ENCODE assay signal across 9 cellular contexts in genomic region chr2:70010222-70011111, GRCh38. TPM values are rescaled to one million over a fixed set of nuclear protein-coding genes. Genes with fewer than 3 reads are reported as not detected.
A peak's percentile ranks its signal among the peaks of the same experiment; 100 is the strongest.
DNase-seq lines count a peak whose midpoint lies in the region; ATAC-seq and TF ChIP-seq lines count a peak whose summit lies in the region.
"Had no signal": no experiment of that assay in that cellular context is flagged by ENCODE, and none has a peak within 500 bp of the region (broad histone marks: within the 10 kb centered on the region; RNA-seq: fewer than 3 reads in every experiment).

No MANE protein-coding gene starts in this region.

- intact Hi-C loops in PC-3 (cut with micrococcal nuclease) (no loop called here), transverse colon (cut with DNase I; ENCODE audit: low total_unique reads) (no loop called here), gastrocnemius medialis (cut with DNase I; ENCODE audit: low total_unique reads) (no loop called here)

- no peaks in the 10 kb centered on the region for H3F3A ChIP-seq in PC-3 (ENCODE audit: low read length, unreplicated experiment)

- no peak overlapping the region for H2AFZ ChIP-seq in PC-3 (ENCODE audit: low read length)

- H3K27ac ChIP-seq in PC-3 (ENCODE audit: low read length) = no peak overlapping the region
- peak overlapping the region; percentile 69 for H3K27ac ChIP-seq in foreskin keratinocyte
- peak overlapping the region; percentile 76 to 80 (median 79) for H3K27ac ChIP-seq in transverse colon
- H3K27ac ChIP-seq in gastrocnemius medialis = no peak overlapping the region

- peak overlapping the region; percentile 41 for H3K27ac Mint-ChIP-seq in activated CD8-positive, alpha-beta memory T cell treated with anti-CD3 and anti-CD28 coated beads, Interleukin-2, amount 10 ng/mL, durations not matched to agents 7 days and 5 days

- no peaks in the 10 kb centered on the region for H3K9me2 ChIP-seq in PC-3 (replicated peaks; ENCODE audit: low read length)

- no peaks in the 10 kb centered on the region for H3K27me3 ChIP-seq in PC-3 (ENCODE audit: low read length)
- H3K27me3 ChIP-seq in foreskin keratinocyte = no peaks in the 10 kb centered on the region
- no peaks in the 10 kb centered on the region for H3K27me3 ChIP-seq in transverse colon
- no peaks in the 10 kb centered on the region for H3K27me3 ChIP-seq in gastrocnemius medialis

- no peak for DNase-seq in activated CD8-positive, alpha-beta memory T cell treated with anti-CD3 and anti-CD28 coated beads, Interleukin-2, amount 10 ng/mL, durations not matched to agents 7 days and 5 days
- no peak for DNase-seq in activated CD8-positive, alpha-beta memory T cell treated with anti-CD3 and anti-CD28 coated beads for 24 hours
- no peak for DNase-seq in PC-3
- peak; percentile 61 to 71 for DNase-seq in foreskin keratinocyte
- DNase-seq in transverse colon = peak; percentile 78
- no peak for DNase-seq in gastrocnemius medialis
- no peak for DNase-seq in NCI-H774 (lab: John Stamatoyannopoulos, UW)

- WGBS in transverse colon (ENCODE audit: low coverage in 1 of 2), 2 donors = 39 to 66% methylated on average over 6 to 7 of the region's 7 CpGs

- no peak for TF ChIP-seq CTCF in PC-3 (conservative IDR thresholded peaks at IDR 0.05; ENCODE audit: low read depth, low read length)
- TF ChIP-seq CTCF in foreskin keratinocyte (conservative IDR thresholded peaks at IDR 0.05) = no peak
- no peak for TF ChIP-seq CTCF in transverse colon (IDR thresholded peaks at IDR 0.05)
- TF ChIP-seq CTCF in gastrocnemius medialis (IDR thresholded peaks at IDR 0.05 in 4 of 5, conservative IDR thresholded peaks at IDR 0.05 in 1 of 5) = no peak

- no peak overlapping the region for H3K4me3 Mint-ChIP-seq in activated CD8-positive, alpha-beta memory T cell treated with anti-CD3 and anti-CD28 coated beads, Interleukin-2, amount 10 ng/mL, durations not matched to agents 7 days and 5 days

- ATAC-seq in activated CD8-positive, alpha-beta memory T cell treated with anti-CD3 and anti-CD28 coated beads, Interleukin-2, amount 10 ng/mL, durations not matched to agents 7 days and 5 days = no peak
- ATAC-seq in PC-3 (0 out of 2 replicates have a peak, but pooled peaks have one; percentile 24), foreskin keratinocyte (peak; percentile 86), gastrocnemius medialis (no peak), GM19328 (IDR thresholded peaks at IDR 0.05; ENCODE audit: unreplicated experiment) (no peak)
- ATAC-seq: Panc1 had no signal

- peaks cover 16% of the 10 kb centered on the region for H3K36me3 Mint-ChIP-seq in activated CD8-positive, alpha-beta memory T cell treated with anti-CD3 and anti-CD28 coated beads, Interleukin-2, amount 10 ng/mL, durations not matched to agents 7 days and 5 days

- no peaks in the 10 kb centered on the region for H3K27me3 Mint-ChIP-seq in activated CD8-positive, alpha-beta memory T cell treated with anti-CD3 and anti-CD28 coated beads, Interleukin-2, amount 10 ng/mL, durations not matched to agents 7 days and 5 days

- no peaks in the 10 kb centered on the region for H3K9me3 ChIP-seq in PC-3 (ENCODE audit: low read length)
- H3K9me3 ChIP-seq in transverse colon = no peaks in the 10 kb centered on the region
- H3K9me3 ChIP-seq in gastrocnemius medialis = no peaks in the 10 kb centered on the region

- no peak overlapping the region for H3K9ac ChIP-seq in PC-3 (ENCODE audit: low read length)

- no TSS peak for BruUV-seq in PC-3 (replicated peaks; lab: Mats Ljungman, UMichigan)

- H4K20me1 ChIP-seq in PC-3 (ENCODE audit: low read length) = no peaks in the 10 kb centered on the region

- TF ChIP-seq POLR2A in transverse colon (IDR thresholded peaks at IDR 0.05) (peak; percentile 55), gastrocnemius medialis (IDR thresholded peaks at IDR 0.05) (no peak)

- in situ Hi-C loops in transverse colon (cut with MboI; ENCODE audit: low pct_ligation_motif_present in 1 of 4, low pct_unique_long_range_greater_than_20kb in 1 of 4, low sequenced_read_pairs in 3 of 4) (no loop called here), gastrocnemius medialis (cut with MboI; ENCODE audit: low sequenced_read_pairs in 4 of 4) (no loop called here)

- H3K4me1 ChIP-seq in PC-3 (ENCODE audit: insufficient read depth, low read length) (0 out of 2 replicates have a peak, but pooled peaks cover 4% of the 10 kb centered on the region), foreskin keratinocyte (peaks cover 10% of the 10 kb centered on the region), transverse colon (peaks cover 4 to 15% (median 9%) of the 10 kb centered on the region in 4 donors), gastrocnemius medialis (peaks cover 15 to 16% of the 10 kb centered on the region in 2 donors)

- H3K9me3 Mint-ChIP-seq in activated CD8-positive, alpha-beta memory T cell treated with anti-CD3 and anti-CD28 coated beads, Interleukin-2, amount 10 ng/mL, durations not matched to agents 7 days and 5 days (ENCODE audit: low read depth) = no peaks in the 10 kb centered on the region

- no peak overlapping the region for H3K4me2 ChIP-seq in PC-3 (ENCODE audit: low read length)

- H3K79me2 ChIP-seq in PC-3 (ENCODE audit: low read length) = no peaks in the 10 kb centered on the region

- H3K4me3 ChIP-seq in PC-3 (ENCODE audit: low read length) = no peak overlapping the region
- H3K4me3 ChIP-seq in transverse colon = no peak overlapping the region
- no peak overlapping the region for H3K4me3 ChIP-seq in gastrocnemius medialis

- TF ChIP-seq EP300 in transverse colon (IDR thresholded peaks at IDR 0.05; ENCODE audit: low read depth) = peak; percentile 36

- H3K36me3 ChIP-seq in PC-3 (ENCODE audit: low read depth, low read length) (no peaks in the 10 kb centered on the region), transverse colon (no peaks in the 10 kb centered on the region), gastrocnemius medialis (peaks cover 0 to 3% of the 10 kb centered on the region in 2 donors)

- CTCF ChIA-PET in activated CD8-positive, alpha-beta memory T cell treated with anti-CD3 and anti-CD28 coated beads, Interleukin-2, amount 10 ng/mL, durations not matched to agents 7 days and 5 days (lab: Charles Lee) = no interaction called here
- CTCF ChIA-PET in PC-3 (lab: Charles Lee) = no interaction called here

- H3K4me1 Mint-ChIP-seq in activated CD8-positive, alpha-beta memory T cell treated with anti-CD3 and anti-CD28 coated beads, Interleukin-2, amount 10 ng/mL, durations not matched to agents 7 days and 5 days = peaks cover 18% of the 10 kb centered on the region

- POLR2A ChIA-PET in PC-3 (lab: Charles Lee; ENCODE audit: unreplicated experiment) = no interaction called here

RNA-seq across cellular contexts. Expression of gene ASPRV1, which starts 49.0 kb away (rescaled TPM):
- 1 to 10 TPM; 1.3 to 1.8 TPM for total RNA-seq in activated CD8-positive, alpha-beta memory T cell treated with anti-CD3 and anti-CD28 coated beads, Interleukin-2, amount 10 ng/mL, durations not matched to agents 7 days and 5 days
- total RNA-seq in PC-3 (2014; rRNA removed) (0.12 TPM in 1 of 2 replicates, not detected in the other), foreskin keratinocyte (0.21 and 0.37 TPM in 2 replicates), transverse colon (1 to 10 TPM in 1 of 4 donors, under 1 TPM in 1, not detected in 2; 0.95 to 1.2 TPM), gastrocnemius medialis (1 to 10 TPM in 1 of 4 donors, under 1 TPM in 3; 0.39 to 3.1 (median 0.61) TPM)
- 0.20 and 0.41 TPM in 2 replicates for polyA plus RNA-seq in foreskin keratinocyte

Comparison
In these comparisons a context has a peak if more than half of its experiments do, and no peak if none do; other contexts are left out.
1. ATAC-seq: peak in PC-3 (single experiment) and foreskin keratinocyte (single experiment); none in activated CD8-positive, alpha-beta memory T cell treated with anti-CD3 and anti-CD28 coated beads, Interleukin-2, amount 10 ng/mL, durations not matched to agents 7 days and 5 days (single experiment), gastrocnemius medialis (0 of 2) and GM19328 (single experiment).
2. DNase-seq: peak in foreskin keratinocyte (2 of 2) and transverse colon (single experiment); none in activated CD8-positive, alpha-beta memory T cell treated with anti-CD3 and anti-CD28 coated beads, Interleukin-2, amount 10 ng/mL, durations not matched to agents 7 days and 5 days (single experiment), activated CD8-positive, alpha-beta memory T cell treated with anti-CD3 and anti-CD28 coated beads for 24 hours (single experiment), PC-3 (single experiment), gastrocnemius medialis (0 of 2) and NCI-H774 (single experiment).
3. H3K27ac ChIP-seq: peak in foreskin keratinocyte (single experiment) and transverse colon (4 of 4); none in PC-3 (single experiment) and gastrocnemius medialis (0 of 4).